In the genomic region with DNA sequence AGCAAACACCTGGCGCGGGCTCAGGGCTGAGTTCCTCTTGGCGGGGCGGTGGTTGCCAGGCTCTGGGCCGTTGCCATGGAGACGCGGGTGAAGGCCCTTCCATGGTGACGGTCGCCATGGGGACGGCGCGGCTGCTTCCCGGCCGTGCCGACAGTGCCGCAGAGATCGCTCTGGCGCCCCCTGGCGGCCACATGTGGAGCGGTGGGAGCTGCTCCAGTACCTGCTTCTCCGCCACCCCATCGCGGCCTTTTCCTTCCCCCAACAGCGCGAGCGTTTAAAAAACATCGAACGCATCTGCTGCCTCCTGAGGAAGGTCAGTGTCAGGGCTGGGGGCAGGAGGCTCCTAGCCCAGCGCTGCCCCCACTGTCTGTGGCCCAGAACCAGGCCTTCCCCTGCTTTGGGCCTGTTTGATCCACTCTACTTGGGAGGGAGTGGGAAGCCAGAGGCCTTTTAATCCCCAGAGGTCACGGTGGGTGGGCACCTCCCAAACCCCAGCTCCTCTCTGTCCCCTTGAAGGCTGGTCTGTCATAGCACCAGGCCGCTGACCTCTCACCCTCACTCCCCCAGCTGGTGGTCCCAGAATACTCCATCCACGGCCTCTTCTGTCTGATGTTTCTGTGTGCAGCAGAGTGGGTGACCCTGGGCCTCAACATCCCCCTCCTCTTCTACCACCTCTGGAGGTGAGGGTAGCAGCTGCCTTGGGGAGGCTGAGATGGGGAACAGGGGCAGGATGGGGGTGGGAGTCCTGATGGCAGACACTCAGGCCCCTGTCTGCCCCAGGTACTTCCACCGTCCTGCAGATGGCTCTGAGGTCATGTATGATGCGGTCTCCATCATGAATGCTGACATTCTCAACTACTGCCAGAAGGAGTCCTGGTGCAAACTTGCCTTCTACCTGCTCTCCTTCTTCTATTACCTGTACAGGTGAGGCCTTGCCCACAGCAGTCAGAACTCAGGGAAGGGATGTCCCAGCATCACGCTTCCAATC, we compare ENCODE assay signal across 8 cellular contexts. TPM values are rescaled to one million over a fixed set of nuclear protein-coding genes. Genes with fewer than 3 reads are reported as not detected.
A peak's percentile ranks its signal among the peaks of the same experiment; 100 is the strongest.
DNase-seq lines count a peak whose midpoint lies in the region; TF ChIP-seq lines count a peak whose summit lies in the region.

No MANE protein-coding gene starts in this region.

- H3K4me3 ChIP-seq in Loucy (ENCODE audit: low read length, poor library complexity, severe bottlenecking) (no peak overlapping the region), fibroblast of lung (replicated peaks in 1 of 4; ENCODE audit: control extremely low read depth in 1 of 4, insufficient read depth in 1 of 4, low read depth in 3 of 4, low read length in 4 of 4) (no peak overlapping the region)

- H3K27ac ChIP-seq in fibroblast of lung (ENCODE audit: insufficient read depth, low read length): peak overlapping the region; percentile 32

- peaks cover 10% of the 10 kb centered on the region for H3K27me3 Mint-ChIP-seq in activated T-helper 1 cell treated with anti-CD3 and anti-CD28 coated beads, Interleukin-12 subunit alpha, Interleukin-12 subunit beta, Interleukin-2, Interleukin-4 antibody, amounts not matched to agents 30 ng/mL and 10 ng/mL and 1 ng/mL, durations not matched to agents 14 hours and 24 hours and 36 hours (ENCODE audit: insufficient read depth)
- peaks cover 18% of the 10 kb centered on the region for H3K27me3 Mint-ChIP-seq in nephron progenitor cell (ENCODE audit: low read depth, poor library complexity)
- peaks cover 6% of the 10 kb centered on the region for H3K27me3 Mint-ChIP-seq in stimulated activated naive CD8-positive, alpha-beta T cell treated with anti-CD3 and anti-CD28 coated beads, Interleukin-15, Interleukin-2, amounts not matched to agents 100 ng/mL and 50 ng/mL, for 24 hours

- H3K9me2 ChIP-seq in Loucy (replicated peaks; ENCODE audit: low read depth, low read length): no peaks in the 10 kb centered on the region

- peak; percentile 76 for TF ChIP-seq CTCF in Loucy (conservative IDR thresholded peaks at IDR 0.05; ENCODE audit: low read length)
- TF ChIP-seq CTCF in fibroblast of lung (conservative IDR thresholded peaks at IDR 0.05 in 1 of 2, IDR thresholded peaks at IDR 0.05 in 1 of 2; ENCODE audit: low read depth in 1 of 2, low read length in 2 of 2): peak; percentile 75 to 85
- TF ChIP-seq CTCF in nephron progenitor cell (IDR thresholded peaks at IDR 0.05): peak; percentile 96

- H2AFZ ChIP-seq in Loucy (ENCODE audit: low read length) (no peak overlapping the region), fibroblast of lung (ENCODE audit: low read length) (no peak overlapping the region)

- DNase-seq in ELR (ENCODE audit: low read depth): peak; percentile 96
- peak; percentile 95 for DNase-seq in H4 (ENCODE audit: low spot score)
- peak; percentile 93 for DNase-seq in RPMI7951 (ENCODE audit: low read depth)
- DNase-seq in activated T-helper 1 cell treated with anti-CD3 and anti-CD28 coated beads, Interleukin-12 subunit alpha, Interleukin-12 subunit beta, Interleukin-2, Interleukin-4 antibody, amounts not matched to agents 30 ng/mL and 10 ng/mL and 1 ng/mL, durations not matched to agents 14 hours and 24 hours and 36 hours (ENCODE audit: low spot score): peak; percentile 98
- DNase-seq in fibroblast of lung (ENCODE audit: low read depth in 2 of 2): peak; percentile 94
- DNase-seq in nephron progenitor cell: peak; percentile 100

- H3K36me3 ChIP-seq in Loucy (ENCODE audit: insufficient read depth, low read length): no peaks in the 10 kb centered on the region
- H3K36me3 ChIP-seq in fibroblast of lung (ENCODE audit: control insufficient read depth, insufficient read depth, low read length): peaks cover 13% of the 10 kb centered on the region

- no peaks in the 10 kb centered on the region for H3K27me3 ChIP-seq in Loucy (ENCODE audit: insufficient read depth, low read length, poor library complexity, severe bottlenecking)
- no peaks in the 10 kb centered on the region for H3K27me3 ChIP-seq in fibroblast of lung (ENCODE audit: control insufficient read depth, insufficient read depth, low read length)

- H3K4me1 ChIP-seq in Loucy (ENCODE audit: insufficient read depth, low read length, poor library complexity, severe bottlenecking): peaks cover 9% of the 10 kb centered on the region
- peaks cover 4% of the 10 kb centered on the region for H3K4me1 ChIP-seq in fibroblast of lung (ENCODE audit: control insufficient read depth, extremely low read depth, insufficient read depth, low read length)

- H3K79me2 ChIP-seq in Loucy (ENCODE audit: insufficient read depth, low read length) (peaks cover 5% of the 10 kb centered on the region; the same call in 1 of the 2 replicates), fibroblast of lung (ENCODE audit: control insufficient read depth, insufficient read depth, low read length) (peaks cover 16% of the 10 kb centered on the region)

- H3K36me3 Mint-ChIP-seq in activated T-helper 1 cell treated with anti-CD3 and anti-CD28 coated beads, Interleukin-12 subunit alpha, Interleukin-12 subunit beta, Interleukin-2, Interleukin-4 antibody, amounts not matched to agents 30 ng/mL and 10 ng/mL and 1 ng/mL, durations not matched to agents 14 hours and 24 hours and 36 hours (ENCODE audit: low read depth): peaks cover 6% of the 10 kb centered on the region
- no peaks in the 10 kb centered on the region for H3K36me3 Mint-ChIP-seq in nephron progenitor cell (ENCODE audit: low read depth)
- peaks cover 3% of the 10 kb centered on the region for H3K36me3 Mint-ChIP-seq in stimulated activated naive CD8-positive, alpha-beta T cell treated with anti-CD3 and anti-CD28 coated beads, Interleukin-15, Interleukin-2, amounts not matched to agents 100 ng/mL and 50 ng/mL, for 24 hours (ENCODE audit: low read depth)

- peaks cover 29% of the 10 kb centered on the region for H3K4me1 Mint-ChIP-seq in activated T-helper 1 cell treated with anti-CD3 and anti-CD28 coated beads, Interleukin-12 subunit alpha, Interleukin-12 subunit beta, Interleukin-2, Interleukin-4 antibody, amounts not matched to agents 30 ng/mL and 10 ng/mL and 1 ng/mL, durations not matched to agents 14 hours and 24 hours and 36 hours (ENCODE audit: low read depth)
- peaks cover 46% of the 10 kb centered on the region for H3K4me1 Mint-ChIP-seq in nephron progenitor cell
- H3K4me1 Mint-ChIP-seq in stimulated activated naive CD8-positive, alpha-beta T cell treated with anti-CD3 and anti-CD28 coated beads, Interleukin-15, Interleukin-2, amounts not matched to agents 100 ng/mL and 50 ng/mL, for 24 hours (ENCODE audit: low read depth): peaks cover 34% of the 10 kb centered on the region

- H3K9me3 ChIP-seq in Loucy (ENCODE audit: insufficient read depth, low read depth, low read length) (no peaks in the 10 kb centered on the region), fibroblast of lung (ENCODE audit: control insufficient read depth, insufficient read depth, low read depth, low read length) (no peaks in the 10 kb centered on the region)

- H4K20me1 ChIP-seq in Loucy (ENCODE audit: insufficient read depth, low read length, poor library complexity, severe bottlenecking) (peaks cover 3% of the 10 kb centered on the region), fibroblast of lung (ENCODE audit: control insufficient read depth, extremely low read depth, insufficient read depth, low read length) (peaks cover 1% of the 10 kb centered on the region)

- no peak overlapping the region for H3K4me3 Mint-ChIP-seq in activated T-helper 1 cell treated with anti-CD3 and anti-CD28 coated beads, Interleukin-12 subunit alpha, Interleukin-12 subunit beta, Interleukin-2, Interleukin-4 antibody, amounts not matched to agents 30 ng/mL and 10 ng/mL and 1 ng/mL, durations not matched to agents 14 hours and 24 hours and 36 hours
- H3K4me3 Mint-ChIP-seq in nephron progenitor cell: no peak overlapping the region
- H3K4me3 Mint-ChIP-seq in stimulated activated naive CD8-positive, alpha-beta T cell treated with anti-CD3 and anti-CD28 coated beads, Interleukin-15, Interleukin-2, amounts not matched to agents 100 ng/mL and 50 ng/mL, for 24 hours: peak overlapping the region; percentile 41

- intact Hi-C loops in activated T-helper 1 cell treated with anti-CD3 and anti-CD28 coated beads, Interleukin-12 subunit alpha, Interleukin-12 subunit beta, Interleukin-2, Interleukin-4 antibody, amounts not matched to agents 30 ng/mL and 10 ng/mL and 1 ng/mL, durations not matched to agents 14 hours and 24 hours and 36 hours (cut with micrococcal nuclease): loop anchor here (1.0 kb wide), 2 partner anchors 14 to 60 kb away; a partner anchor contains a TSS

- H3K27ac Mint-ChIP-seq in activated T-helper 1 cell treated with anti-CD3 and anti-CD28 coated beads, Interleukin-12 subunit alpha, Interleukin-12 subunit beta, Interleukin-2, Interleukin-4 antibody, amounts not matched to agents 30 ng/mL and 10 ng/mL and 1 ng/mL, durations not matched to agents 14 hours and 24 hours and 36 hours: peak overlapping the region; percentile 40
- H3K27ac Mint-ChIP-seq in nephron progenitor cell: no peak overlapping the region
- H3K27ac Mint-ChIP-seq in stimulated activated naive CD8-positive, alpha-beta T cell treated with anti-CD3 and anti-CD28 coated beads, Interleukin-15, Interleukin-2, amounts not matched to agents 100 ng/mL and 50 ng/mL, for 24 hours: no peak overlapping the region

- no peaks in the 10 kb centered on the region for H3F3A ChIP-seq in Loucy (ENCODE audit: low read depth)

- no peak overlapping the region for H3K9ac ChIP-seq in Loucy (ENCODE audit: low read depth, low read length, poor library complexity, severe bottlenecking)
- no peak overlapping the region for H3K9ac ChIP-seq in fibroblast of lung (ENCODE audit: insufficient read depth, low read length)

- H3K9me3 Mint-ChIP-seq in activated T-helper 1 cell treated with anti-CD3 and anti-CD28 coated beads, Interleukin-12 subunit alpha, Interleukin-12 subunit beta, Interleukin-2, Interleukin-4 antibody, amounts not matched to agents 30 ng/mL and 10 ng/mL and 1 ng/mL, durations not matched to agents 14 hours and 24 hours and 36 hours: no peaks in the 10 kb centered on the region
- H3K9me3 Mint-ChIP-seq in nephron progenitor cell: no peaks in the 10 kb centered on the region
- no peaks in the 10 kb centered on the region for H3K9me3 Mint-ChIP-seq in stimulated activated naive CD8-positive, alpha-beta T cell treated with anti-CD3 and anti-CD28 coated beads, Interleukin-15, Interleukin-2, amounts not matched to agents 100 ng/mL and 50 ng/mL, for 24 hours

- H3K4me2 ChIP-seq in Loucy (ENCODE audit: low read depth, low read length, poor library complexity, severe bottlenecking) (peak overlapping the region; percentile 25), fibroblast of lung (ENCODE audit: extremely low read depth, insufficient read depth, low read length) (no peak overlapping the region)

RNA-seq across cellular contexts. Expression of a gene that starts 4.8 kb away (rescaled TPM):
- total RNA-seq in H4 (2014; rRNA removed; shearing (Covaris generic)): 8.4 and 10.8 TPM in 2 replicates
- total RNA-seq in RPMI7951 (2014; rRNA removed; shearing (Covaris generic)): 6.0 and 9.3 TPM in 2 replicates
- 1.7 and 1.8 TPM in 2 replicates for total RNA-seq in activated T-helper 1 cell treated with anti-CD3 and anti-CD28 coated beads, Interleukin-12 subunit alpha, Interleukin-12 subunit beta, Interleukin-2, Interleukin-4 antibody, amounts not matched to agents 30 ng/mL and 10 ng/mL and 1 ng/mL, durations not matched to agents 14 hours and 24 hours and 36 hours
- 0.17 TPM in 1 of 2 replicates, not detected in the other for total RNA-seq in fibroblast of lung
- 0.57 and 1.4 TPM in 2 replicates for polyA plus RNA-seq in fibroblast of lung
- 0.50 and 1.7 TPM in 2 replicates for polyA plus RNA-seq in fibroblast of lung (2012)
- not detected in 2 replicates for polyA minus RNA-seq in fibroblast of lung (ENCODE audit: low replicate concordance)

RNA-seq across cellular contexts. Expression of a gene that starts 6.2 kb away (rescaled TPM):
- 114 and 120 TPM in 2 replicates for total RNA-seq in H4 (2014; rRNA removed; shearing (Covaris generic))
- 119 and 167 TPM in 2 replicates for total RNA-seq in RPMI7951 (2014; rRNA removed; shearing (Covaris generic))
- 125 and 127 TPM in 2 replicates for total RNA-seq in activated T-helper 1 cell treated with anti-CD3 and anti-CD28 coated beads, Interleukin-12 subunit alpha, Interleukin-12 subunit beta, Interleukin-2, Interleukin-4 antibody, amounts not matched to agents 30 ng/mL and 10 ng/mL and 1 ng/mL, durations not matched to agents 14 hours and 24 hours and 36 hours
- total RNA-seq in fibroblast of lung: 134 and 167 TPM in 2 replicates
- 160 and 161 TPM in 2 replicates for polyA plus RNA-seq in fibroblast of lung
- 163 and 164 TPM in 2 replicates for polyA plus RNA-seq in fibroblast of lung (2012)
- 269 and 272 TPM in 2 replicates for polyA minus RNA-seq in fibroblast of lung (ENCODE audit: low replicate concordance)

RNA-seq across cellular contexts. Expression of a gene that starts 8.9 kb away (rescaled TPM):
- total RNA-seq in H4 (2014; rRNA removed; shearing (Covaris generic)): 0.08 and 0.10 TPM in 2 replicates
- total RNA-seq in RPMI7951 (2014; rRNA removed; shearing (Covaris generic)): 0.39 TPM in 1 of 2 replicates, not detected in the other
- total RNA-seq in activated T-helper 1 cell treated with anti-CD3 and anti-CD28 coated beads, Interleukin-12 subunit alpha, Interleukin-12 subunit beta, Interleukin-2, Interleukin-4 antibody, amounts not matched to agents 30 ng/mL and 10 ng/mL and 1 ng/mL, durations not matched to agents 14 hours and 24 hours and 36 hours: not detected in 2 replicates
- under 0.01 TPM in 2 replicates for total RNA-seq in fibroblast of lung
- polyA plus RNA-seq in fibroblast of lung: not detected in 2 replicates
- polyA plus RNA-seq in fibroblast of lung (2012): 0.07 TPM in 1 of 2 replicates, not detected in the other
- not detected in 2 replicates for polyA minus RNA-seq in fibroblast of lung (ENCODE audit: low replicate concordance)

RNA-seq across cellular contexts. Expression of a gene that starts 14.3 kb away (rescaled TPM):
- 98.6 and 111 TPM in 2 replicates for total RNA-seq in H4 (2014; rRNA removed; shearing (Covaris generic))
- total RNA-seq in RPMI7951 (2014; rRNA removed; shearing (Covaris generic)): 146 and 161 TPM in 2 replicates
- total RNA-seq in activated T-helper 1 cell treated with anti-CD3 and anti-CD28 coated beads, Interleukin-12 subunit alpha, Interleukin-12 subunit beta, Interleukin-2, Interleukin-4 antibody, amounts not matched to agents 30 ng/mL and 10 ng/mL and 1 ng/mL, durations not matched to agents 14 hours and 24 hours and 36 hours: 123 and 124 TPM in 2 replicates
- total RNA-seq in fibroblast of lung: 43.7 and 63.6 TPM in 2 replicates
- 140 and 221 TPM in 2 replicates for polyA plus RNA-seq in fibroblast of lung
- polyA plus RNA-seq in fibroblast of lung (2012): 174 and 255 TPM in 2 replicates
- polyA minus RNA-seq in fibroblast of lung (ENCODE audit: low replicate concordance): 370 and 488 TPM in 2 replicates

RNA-seq across cellular contexts. Expression of a gene that starts 25.3 kb away (rescaled TPM):
- 9.0 and 15.1 TPM in 2 replicates for total RNA-seq in H4 (2014; rRNA removed; shearing (Covaris generic))
- total RNA-seq in RPMI7951 (2014; rRNA removed; shearing (Covaris generic)): 9.9 and 11.2 TPM in 2 replicates
- total RNA-seq in activated T-helper 1 cell treated with anti-CD3 and anti-CD28 coated beads, Interleukin-12 subunit alpha, Interleukin-12 subunit beta, Interleukin-2, Interleukin-4 antibody, amounts not matched to agents 30 ng/mL and 10 ng/mL and 1 ng/mL, durations not matched to agents 14 hours and 24 hours and 36 hours: 56.3 and 62.1 TPM in 2 replicates
- total RNA-seq in fibroblast of lung: 17.3 and 17.5 TPM in 2 replicates
- polyA plus RNA-seq in fibroblast of lung: 7.4 and 10.1 TPM in 2 replicates
- polyA plus RNA-seq in fibroblast of lung (2012): 13.0 and 25.2 TPM in 2 replicates
- polyA minus RNA-seq in fibroblast of lung (ENCODE audit: low replicate concordance): 25.7 and 57.5 TPM in 2 replicates
